In genomic region chr9:14692536-14692917, GRCh38 we compare ENCODE assay signal across 1 cellular context.
TF ChIP-seq lines count a peak whose summit lies in the region.

No MANE protein-coding gene starts in this region.

TF ChIP-seq in IMR-90, 13 proteins besides CTCF, POLR2A, EP300 and RAD21:
- TF ChIP-seq CHD1 (IDR thresholded peaks at IDR 0.05; ENCODE audit: low read depth, low read length): no peak
- no peak for TF ChIP-seq RCOR1 (IDR thresholded peaks at IDR 0.05; ENCODE audit: insufficient replicate concordance, low read length)
- no peak for TF ChIP-seq MAFK (IDR thresholded peaks at IDR 0.05; ENCODE audit: low read depth, low read length)
- TF ChIP-seq MXI1 (IDR thresholded peaks at IDR 0.05; ENCODE audit: borderline replicate concordance, low read depth, low read length): no peak
- no peak for TF ChIP-seq RFX5 (IDR thresholded peaks at IDR 0.05; ENCODE audit: low read depth, low read length)
- no peak for TF ChIP-seq NFE2L2 (IDR thresholded peaks at IDR 0.05; ENCODE audit: low read depth, low read length)
- no peak for TF ChIP-seq MAZ (IDR thresholded peaks at IDR 0.05; ENCODE audit: borderline replicate concordance, low read depth, low read length)
- TF ChIP-seq SMC3 (IDR thresholded peaks at IDR 0.05; ENCODE audit: low read depth, low read length): no peak
TF ChIP-seq in IMR-90: peak in this region for 0.
